32 cellular contexts compared by ENCODE assay signal in the genomic region with DNA sequence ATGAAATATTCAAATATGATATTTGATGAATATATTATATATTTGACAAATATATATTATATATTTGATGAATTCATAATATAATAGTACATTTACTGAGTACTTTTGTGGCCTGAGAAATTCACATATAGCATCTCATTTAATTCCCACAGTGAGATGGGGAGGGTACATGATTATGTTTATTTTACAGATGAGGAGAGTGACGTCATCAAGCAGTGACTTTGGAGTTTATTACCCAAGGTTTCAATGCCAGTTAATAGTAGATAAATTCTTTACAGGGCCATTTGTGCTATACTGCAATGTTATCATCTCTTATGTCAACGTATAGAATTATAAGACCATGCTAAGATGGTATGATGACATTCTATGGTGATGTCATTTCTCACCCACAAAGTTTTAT.
"Had no signal": no experiment of that assay in that cellular context is flagged by ENCODE, and none has a peak within 500 bp of the region (broad histone marks: within the 10 kb centered on the region; RNA-seq: fewer than 3 reads in every experiment).

No MANE protein-coding gene starts in this region.

- H3K9me3 ChIP-seq: ascending aorta, breast epithelium, colonic mucosa, esophagus squamous epithelium, gastroesophageal sphincter, heart right ventricle had no signal

- FAIRE-seq: endometrium, endothelial cell of umbilical vein, TTC549 had no signal

- H3K4me3 ChIP-seq: ascending aorta, breast epithelium, cardiac muscle cell, colonic mucosa, esophagus squamous epithelium, gastroesophageal sphincter, heart right ventricle had no signal

- H3K4me1 ChIP-seq: ascending aorta, breast epithelium, colonic mucosa, esophagus squamous epithelium, heart right ventricle had no signal

- H3K27ac ChIP-seq: ascending aorta, breast epithelium, cardiac muscle cell, colonic mucosa, epithelial cell of prostate, esophagus squamous epithelium, gastroesophageal sphincter, heart right ventricle, VCaP had no signal

- H3K36me3 ChIP-seq: ascending aorta, breast epithelium, cardiac muscle cell, colonic mucosa, esophagus squamous epithelium, gastroesophageal sphincter, heart right ventricle had no signal

- H3K27me3 ChIP-seq: ascending aorta, breast epithelium, colonic mucosa, esophagus squamous epithelium, gastroesophageal sphincter, heart right ventricle had no signal

- DNase-seq: activated CD4-positive, alpha-beta memory T cell treated with anti-CD3 and anti-CD28 coated beads, Interleukin-2, amount 10 ng/mL, durations not matched to agents 7 days and 5 days; activated CD4-positive, alpha-beta T cell treated with anti-CD3 and anti-CD28 coated beads for 1 hour; activated CD4-positive, alpha-beta T cell treated with anti-CD3 and anti-CD28 coated beads for 4 hours; activated CD4-positive, alpha-beta T cell treated with anti-CD3 and anti-CD28 coated beads, Interleukin-2, amount 10 ng/mL, durations not matched to agents 7 days and 5 days; activated CD4-positive, alpha-beta T cell treated with anti-CD3 and anti-CD28 coated beads, Interleukin-2, amount 50 U/mL, for 4 hours; activated CD8-positive, alpha-beta memory T cell treated with anti-CD3 and anti-CD28 coated beads, Interleukin-2, amount 50 U/mL, for 48 hours; activated gamma-delta T cell; activated naive CD4-positive, alpha-beta T cell; activated naive CD4-positive, alpha-beta T cell treated with anti-CD3 and anti-CD28 coated beads, Interleukin-2, amount 10 ng/mL, durations not matched to agents 7 days and 5 days; activated naive CD8-positive, alpha-beta T cell treated with anti-CD3 and anti-CD28 coated beads, Interleukin-2, amount 10 ng/mL, durations not matched to agents 7 days and 5 days; activated T-cell treated with anti-CD3 and anti-CD28 coated beads for 4 hours; activated T-cell treated with anti-CD3 and anti-CD28 coated beads, Interleukin-2, amount 50 U/mL, for 24 hours; activated T-cell treated with anti-CD3 and anti-CD28 coated beads, Interleukin-2, amount 50 U/mL, for 72 hours; central memory CD4-positive, alpha-beta T cell; cerebellar nuclear complex; colonic mucosa; effector CD8-positive, alpha-beta T cell; esophagus squamous epithelium; foreskin melanocyte; heart right ventricle; T-helper 2 cell had no signal

- ATAC-seq: activated naive CD4-positive, alpha-beta T cell treated with anti-CD3 and anti-CD28 coated beads, Interleukin-2, amount 50 U/mL, for 72 hours; activated T-cell treated with anti-CD3 and anti-CD28 coated beads, Interleukin-2, amount 50 U/mL, for 72 hours; gastroesophageal sphincter; heart right ventricle; WTC11 had no signal
